8 cellular contexts compared by ENCODE assay signal in the genomic region with DNA sequence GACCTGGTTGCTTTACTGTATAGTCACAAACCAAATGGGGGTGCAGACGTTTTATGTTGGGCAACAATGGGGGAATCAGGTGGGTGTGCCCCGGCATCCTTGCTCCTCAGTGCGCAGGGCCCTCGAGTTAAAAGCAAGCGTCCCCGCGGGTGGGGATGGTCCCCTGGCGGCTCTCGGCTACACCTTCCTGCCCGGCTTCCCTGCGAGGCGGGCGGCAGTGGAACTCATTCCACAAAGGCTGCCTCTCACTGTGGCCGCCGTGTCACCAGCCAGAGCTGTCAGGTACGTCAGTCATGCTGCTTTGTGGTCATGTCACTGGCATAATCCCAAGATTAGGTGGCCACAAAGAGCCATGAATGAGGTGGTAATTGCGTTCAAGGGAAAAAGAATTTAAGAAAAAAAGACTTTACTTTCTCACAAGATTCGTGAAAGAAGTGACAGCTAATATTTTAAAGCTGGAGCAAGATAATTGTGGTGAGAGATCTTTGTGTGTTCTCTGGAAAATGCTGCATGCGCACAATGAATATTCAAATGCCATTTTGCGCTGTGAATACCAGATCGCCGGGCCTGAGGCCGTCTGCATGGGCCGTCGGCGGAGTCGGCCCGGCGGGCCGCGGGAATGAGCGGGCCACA.
DNase-seq lines count a peak whose midpoint lies in the region.

No MANE protein-coding gene starts in this region.

- H3K4me1 ChIP-seq in iPS-20b (ENCODE audit: insufficient read depth, low read length) = no peaks in the 10 kb centered on the region

- H3K36me3 ChIP-seq in iPS-20b (ENCODE audit: insufficient read depth, low read depth, low read length) (no peaks in the 10 kb centered on the region), MG63 (no peaks in the 10 kb centered on the region)

- H3K27ac Mint-ChIP-seq in activated T-helper 2 cell treated with anti-CD3 and anti-CD28 coated beads, Interferon-gamma antibody, Interleukin-2, Interleukin-4, amounts not matched to agents 10 μg/mL and 5 μg/mL and 100 μg/mL, durations not matched to agents 14 hours and 24 hours and 36 hours = peak overlapping the region; percentile 16

- peaks cover 12% of the 10 kb centered on the region for H3K27me3 Mint-ChIP-seq in activated T-helper 2 cell treated with anti-CD3 and anti-CD28 coated beads, Interferon-gamma antibody, Interleukin-2, Interleukin-4, amounts not matched to agents 10 μg/mL and 5 μg/mL and 100 μg/mL, durations not matched to agents 14 hours and 24 hours and 36 hours (ENCODE audit: low read depth)

- intact Hi-C loops in activated T-helper 2 cell treated with anti-CD3 and anti-CD28 coated beads, Interferon-gamma antibody, Interleukin-2, Interleukin-4, amounts not matched to agents 10 μg/mL and 5 μg/mL and 100 μg/mL, durations not matched to agents 14 hours and 24 hours and 36 hours (cut with micrococcal nuclease) = loop anchor here (5.0 kb wide), 3 partner anchors 41 to 241 kb away; partner anchors contain the start of gene LDLRAD4

- peaks cover 20% of the 10 kb centered on the region for H3K4me1 Mint-ChIP-seq in activated T-helper 2 cell treated with anti-CD3 and anti-CD28 coated beads, Interferon-gamma antibody, Interleukin-2, Interleukin-4, amounts not matched to agents 10 μg/mL and 5 μg/mL and 100 μg/mL, durations not matched to agents 14 hours and 24 hours and 36 hours (ENCODE audit: low read depth)

- H3K27me3 ChIP-seq in iPS-20b (ENCODE audit: insufficient read depth, low read length) (peaks cover 40% of the 10 kb centered on the region), MG63 (no peaks in the 10 kb centered on the region)

- H3K4me3 ChIP-seq in iPS-20b (ENCODE audit: low read length) (peak overlapping the region; percentile 71; the same call in 1 of the 2 replicates), MG63 (no peak overlapping the region)

- peak overlapping the region; percentile 72 for H3K4me3 Mint-ChIP-seq in activated T-helper 2 cell treated with anti-CD3 and anti-CD28 coated beads, Interferon-gamma antibody, Interleukin-2, Interleukin-4, amounts not matched to agents 10 μg/mL and 5 μg/mL and 100 μg/mL, durations not matched to agents 14 hours and 24 hours and 36 hours (ENCODE audit: low read depth)

- H3K9me3 ChIP-seq in iPS-20b (ENCODE audit: insufficient read depth, low read depth, low read length) (peaks cover 4% of the 10 kb centered on the region; the same call in 1 of the 2 replicates), MG63 (no peaks in the 10 kb centered on the region)

- peaks cover 7% of the 10 kb centered on the region for H3K36me3 Mint-ChIP-seq in activated T-helper 2 cell treated with anti-CD3 and anti-CD28 coated beads, Interferon-gamma antibody, Interleukin-2, Interleukin-4, amounts not matched to agents 10 μg/mL and 5 μg/mL and 100 μg/mL, durations not matched to agents 14 hours and 24 hours and 36 hours (ENCODE audit: low read depth)

- H3K9ac ChIP-seq in iPS-20b (ENCODE audit: low read depth, low read length) = no peak overlapping the region

- in situ Hi-C loops in G401 (cut with HindIII; ENCODE audit: low sequenced_read_pairs) = no loop called here

- no peak overlapping the region for H3K27ac ChIP-seq in iPS-20b (ENCODE audit: low read length)

- no peaks in the 10 kb centered on the region for H3K9me3 Mint-ChIP-seq in activated T-helper 2 cell treated with anti-CD3 and anti-CD28 coated beads, Interferon-gamma antibody, Interleukin-2, Interleukin-4, amounts not matched to agents 10 μg/mL and 5 μg/mL and 100 μg/mL, durations not matched to agents 14 hours and 24 hours and 36 hours

- DNase-seq in G401 (ENCODE audit: low spot score) = peak; percentile 22
- peak; percentile 44 for DNase-seq in HuH-7 (ENCODE audit: low spot score)
- DNase-seq in activated T-helper 2 cell treated with anti-CD3 and anti-CD28 coated beads, Interferon-gamma antibody, Interleukin-2, Interleukin-4, amounts not matched to agents 10 μg/mL and 5 μg/mL and 100 μg/mL, durations not matched to agents 14 hours and 24 hours and 36 hours (ENCODE audit: low spot score) = no peak
- DNase-seq in stimulated activated CD8-positive, alpha-beta memory T cell treated with anti-CD3 and anti-CD28 coated beads, Interleukin-7, amount 100 ng/mL, for 48 hours (ENCODE audit: extremely low read depth in 1 of 2, low read depth in 1 of 2) = peak; percentile 16 to 64
- no peak for DNase-seq in dermis blood vessel endothelial cell
- no peak for DNase-seq in NCI-H1694 (lab: John Stamatoyannopoulos, UW)
- DNase-seq in MG63 = no peak

Comparison
In these comparisons a context has a peak if more than half of its experiments do, and no peak if none do; other contexts are left out.
1. DNase-seq: peak in G401 (single experiment), HuH-7 (single experiment) and stimulated activated CD8-positive, alpha-beta memory T cell treated with anti-CD3 and anti-CD28 coated beads, Interleukin-7, amount 100 ng/mL, for 48 hours (2 of 2); none in activated T-helper 2 cell treated with anti-CD3 and anti-CD28 coated beads, Interferon-gamma antibody, Interleukin-2, Interleukin-4, amounts not matched to agents 10 μg/mL and 5 μg/mL and 100 μg/mL, durations not matched to agents 14 hours and 24 hours and 36 hours (single experiment), dermis blood vessel endothelial cell (single experiment), NCI-H1694 (single experiment) and MG63 (single experiment).